In genomic region chr1:241775021-241775420, GRCh38 we compare ENCODE assay signal across 19 cellular contexts.
"Had no signal": no experiment of that assay in that cellular context is flagged by ENCODE, and none has a peak within 500 bp of the region (broad histone marks: within the 10 kb centered on the region; RNA-seq: fewer than 3 reads in every experiment).

No MANE protein-coding gene starts in this region.

- DNase-seq: activated CD4-positive, alpha-beta memory T cell treated with anti-CD3 and anti-CD28 coated beads, Interleukin-2, amount 10 ng/mL, durations not matched to agents 7 days and 5 days; activated CD4-positive, alpha-beta T cell treated with anti-CD3 and anti-CD28 coated beads for 48 hours; activated CD4-positive, CD25-positive, alpha-beta regulatory T cell; activated naive CD4-positive, alpha-beta T cell; activated naive CD8-positive, alpha-beta T cell treated with anti-CD3 and anti-CD28 coated beads for 36 hours; activated T-cell treated with anti-CD3 and anti-CD28 coated beads, Interleukin-2, amount 50 U/mL, for 1 hour; amniotic stem cell; dermis blood vessel endothelial cell; effector memory CD8-positive, alpha-beta T cell; head of caudate nucleus; pancreas; stimulated activated naive B cell treated with anti-CD40 and anti-IgM and Interleukin-4, amounts not matched to agents 10 μg/mL and 1 μg/mL and 100 μg/mL, for 72 hours; T1000; thyroid gland had no signal

- H3K4me1 ChIP-seq: pancreas, thyroid gland had no signal

- H3K27ac ChIP-seq: neutrophil, pancreas, thyroid gland had no signal

- H3K9me3 ChIP-seq: neutrophil, pancreas, thyroid gland had no signal

- H3K36me3 ChIP-seq: neutrophil, pancreas, thyroid gland had no signal

- H3K27me3 ChIP-seq: neutrophil, pancreas, thyroid gland had no signal

- H3K4me3 ChIP-seq: lung, pancreas, thyroid gland had no signal

- ATAC-seq: activated T-helper 17 cell treated with anti-CD3 and anti-CD28 coated beads, Interleukin-2, amount 50 U/mL, for 72 hours; effector memory CD8-positive, alpha-beta T cell; left lobe of liver; natural killer cell treated with Interleukin-12 subunit alpha and Interleukin-12 subunit beta and Interleukin-15 and Interleukin-18, amount 100 ng/mL, for 72 hours; pancreas; stimulated activated naive B cell treated with anti-CD40 and anti-IgM and Interleukin-4, amounts not matched to agents 10 μg/mL and 1 μg/mL and 100 μg/mL, for 72 hours had no signal
